Comparison of ENCODE assay signal across 23 cellular contexts in genomic region chr15:54566654-54567053, GRCh38.
"Had no signal": no experiment of that assay in that cellular context is flagged by ENCODE, and none has a peak within 500 bp of the region (broad histone marks: within the 10 kb centered on the region; RNA-seq: fewer than 3 reads in every experiment).

No MANE protein-coding gene starts in this region.

- ATAC-seq: effector memory CD8-positive, alpha-beta T cell; esophagus mucosa; gastrocnemius medialis; heart right ventricle; left cardiac atrium; left lung; left ventricle myocardium superior; lower lobe of right lung; mucosa of descending colon had no signal

- H3K27ac ChIP-seq: colonic mucosa, epithelial cell of prostate, esophagus squamous epithelium, gastrocnemius medialis, heart right ventricle, left lung, lower lobe of right lung had no signal

- H3K27me3 ChIP-seq: colonic mucosa, esophagus squamous epithelium, gastrocnemius medialis, heart right ventricle, left lung had no signal

- H3K36me3 ChIP-seq: colonic mucosa, esophagus squamous epithelium, gastrocnemius medialis, heart right ventricle, left lung, lower lobe of right lung had no signal

- H3K4me1 ChIP-seq: colonic mucosa, esophagus squamous epithelium, gastrocnemius medialis, heart right ventricle, left lung, lower lobe of right lung had no signal

- DNase-seq: colonic mucosa; cortex of kidney; effector CD8-positive, alpha-beta T cell; effector memory CD8-positive, alpha-beta T cell; endodermal cell; erythroblast; esophagus squamous epithelium; foreskin fibroblast; foreskin melanocyte; gastrocnemius medialis; glutamatergic neuron; head of caudate nucleus; heart right ventricle; hippocampal formation; left cardiac atrium; left lung; left ventricle myocardium superior; lower lobe of right lung; mesenchymal stem cell; mucosa of descending colon; naive B cell had no signal

- H3K4me3 ChIP-seq: colonic mucosa, esophagus squamous epithelium, gastrocnemius medialis, heart right ventricle, left lung, lower lobe of right lung, mucosa of descending colon had no signal

- H3K9me3 ChIP-seq: colonic mucosa, esophagus squamous epithelium, gastrocnemius medialis, heart right ventricle, left lung, lower lobe of right lung, mucosa of descending colon had no signal
